ENCODE assay signal across 1 cellular context in genomic region chr5:146860213-146860891, GRCh38.
TF ChIP-seq lines count a peak whose summit lies in the region.

No MANE protein-coding gene starts in this region.

TF ChIP-seq in HepG2, 621 proteins besides CTCF, POLR2A, EP300 and RAD21 (continued from another document):
- TF ChIP-seq ZNF414 (CRISPR knock-in tag; IDR thresholded peaks at IDR 0.05), result no peak
TF ChIP-seq in HepG2: peak in this region for 0.
